17 cellular contexts compared by ENCODE assay signal in the genomic region with DNA sequence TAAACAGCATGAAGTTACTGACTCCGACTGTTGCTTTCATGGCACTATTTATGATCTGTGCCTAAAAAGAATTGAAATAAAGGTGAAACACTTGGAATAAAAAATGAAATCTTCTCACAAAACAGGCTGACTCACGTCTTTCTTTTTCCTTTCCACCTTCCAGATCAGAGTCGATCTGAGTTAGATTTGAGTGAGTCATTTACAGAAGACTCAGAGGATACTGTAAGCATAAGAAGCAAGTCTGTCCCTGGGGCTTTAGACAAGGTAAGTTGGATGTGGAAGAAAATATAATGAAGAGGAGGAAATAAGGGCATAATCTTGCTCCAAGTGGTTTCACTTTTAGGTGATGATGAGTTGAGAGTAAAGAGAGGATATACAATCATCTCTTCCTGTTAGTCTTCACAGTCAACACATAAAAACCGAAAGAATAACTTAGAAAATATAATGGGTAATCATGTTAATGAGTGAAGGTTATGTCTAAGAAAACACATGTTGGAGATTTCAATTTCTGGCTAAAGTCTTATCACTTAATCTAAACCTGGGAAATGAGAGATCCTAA.
DNase-seq lines count a peak whose midpoint lies in the region; FAIRE-seq and TF ChIP-seq lines count a peak whose summit lies in the region.
"Had no signal": no experiment of that assay in that cellular context is flagged by ENCODE, and none has a peak within 500 bp of the region (broad histone marks: within the 10 kb centered on the region; RNA-seq: fewer than 3 reads in every experiment).

No MANE protein-coding gene starts in this region.

- H3K27ac ChIP-seq in adrenal gland (peak overlapping the region in 3 of 5 donors; percentile 13 to 39 (median 36)), keratinocyte (ENCODE audit: control insufficient read depth, insufficient read depth, low read length) (no peak overlapping the region), neuronal stem cell (replicated peaks; ENCODE audit: low read length) (no peak overlapping the region), ovary (no peak overlapping the region)
- H3K27ac ChIP-seq: neural progenitor cell, thyroid gland, VCaP had no signal

- TF ChIP-seq CTCF in adrenal gland (IDR thresholded peaks at IDR 0.05) (no peak), keratinocyte (optimal IDR thresholded peaks at IDR 0.05 in 1 of 3, IDR thresholded peaks at IDR 0.05 in 1 of 3, conservative IDR thresholded peaks at IDR 0.05 in 1 of 3; ENCODE audit: extremely low read depth in 1 of 3, insufficient read depth in 2 of 3, low read length in 3 of 3) (no peak), ovary (IDR thresholded peaks at IDR 0.05) (no peak)

- H3K14ac ChIP-seq in neuronal stem cell (ENCODE audit: low read length): no peak overlapping the region

- H2AFZ ChIP-seq in keratinocyte (ENCODE audit: control insufficient read depth, low read length) (peak overlapping the region; percentile 20), neuronal stem cell (ENCODE audit: low read length) (no peak overlapping the region)
- H2AFZ ChIP-seq: neural progenitor cell had no signal

- no peak overlapping the region for H3K23ac ChIP-seq in neuronal stem cell (ENCODE audit: low read depth, low read length, poor library complexity)

- H3K27me3 ChIP-seq in adrenal gland (peaks cover 6% of the 10 kb centered on the region), keratinocyte (ENCODE audit: control insufficient read depth, extremely low read depth, insufficient read depth, low read length) (no peaks in the 10 kb centered on the region), neuronal stem cell (ENCODE audit: control insufficient read depth in 3 of 3, insufficient read depth in 3 of 3, low read depth in 1 of 3, low read length in 3 of 3) (no peaks in the 10 kb centered on the region), ovary (no peaks in the 10 kb centered on the region)
- H3K27me3 ChIP-seq: MG63, neural progenitor cell, thyroid gland had no signal

- H3K79me2 ChIP-seq in keratinocyte (ENCODE audit: control insufficient read depth, insufficient read depth, low read length): no peaks in the 10 kb centered on the region

- peaks cover 0 to 12% (median 0%) of the 10 kb centered on the region in 3 donors for H3K9me3 ChIP-seq in adrenal gland (replicated peaks in 1 of 3)
- H3K9me3 ChIP-seq in keratinocyte (ENCODE audit: control insufficient read depth, low read depth, low read length): no peaks in the 10 kb centered on the region
- H3K9me3 ChIP-seq in neuronal stem cell (replicated peaks in 1 of 2; ENCODE audit: control insufficient read depth in 2 of 2, insufficient read depth in 1 of 2, low read depth in 1 of 2, low read length in 2 of 2): no peaks in the 10 kb centered on the region
- no peaks in the 10 kb centered on the region for H3K9me3 ChIP-seq in ovary
- H3K9me3 ChIP-seq: MG63, thyroid gland had no signal

- no peak overlapping the region for H3K4ac ChIP-seq in neuronal stem cell (ENCODE audit: low read length)

- no peak for TF ChIP-seq EP300 in ovary (IDR thresholded peaks at IDR 0.05)

- peak overlapping the region; percentile 20 for H3K4me2 ChIP-seq in keratinocyte (ENCODE audit: control insufficient read depth, extremely low read depth, insufficient read depth, low read depth, low read length)
- H3K4me2 ChIP-seq in neuronal stem cell (ENCODE audit: insufficient read depth, low read length, poor library complexity, severe bottlenecking): no peak overlapping the region
- H3K4me2 ChIP-seq: neural progenitor cell had no signal

- 29 to 45% (median 38%) methylated on average over 4 of the region's 4 CpGs for WGBS in adrenal gland, 4 donors
- WGBS in neuronal stem cell (ENCODE audit: extremely low coverage in 2 of 2, insufficient read length in 2 of 2, insufficient replicate concordance in 1 of 2), 2 donors: no CpG with 5 or more reads among the region's 4 CpGs
- WGBS in ovary, 3 donors: 35 to 50% (median 39%) methylated on average over 4 of the region's 4 CpGs

- H2BK12ac ChIP-seq in neuronal stem cell (ENCODE audit: low read length): no peak overlapping the region

- H2BK15ac ChIP-seq in neuronal stem cell (ENCODE audit: low read length): no peak overlapping the region

- no peak overlapping the region for H2BK5ac ChIP-seq in neuronal stem cell (ENCODE audit: low read length)

- no peak overlapping the region for H4K8ac ChIP-seq in neuronal stem cell (ENCODE audit: low read depth, low read length)

- DNase-seq in Daoy (ENCODE audit: low read depth) (peak; percentile 20), HT1080 (ENCODE audit: low read depth) (peak; percentile 72), adrenal gland (no peak), keratinocyte (ENCODE audit: low read depth, low spot score) (no peak), amygdala (lab: John Stamatoyannopoulos, UW) (no peak), neuronal stem cell (ENCODE audit: low spot score) (no peak), ovary (no peak), NCI-H2081 (lab: John Stamatoyannopoulos, UW) (no peak)
- DNase-seq: activated CD8-positive, alpha-beta memory T cell treated with anti-CD3 and anti-CD28 coated beads, Interleukin-2, amount 50 U/mL, for 48 hours; activated naive CD8-positive, alpha-beta T cell treated with anti-CD3 and anti-CD28 coated beads, Interleukin-2, amount 50 U/mL, for 24 hours; head of caudate nucleus; MG63; RPMI8226; stimulated activated CD4-positive, alpha-beta T cell treated with anti-CD3 and anti-CD28 coated beads, Interleukin-12 subunit alpha, Interleukin-12 subunit beta, amount 100 ng/mL, for 4 hours; thyroid gland had no signal

- H2BK120ac ChIP-seq in neuronal stem cell (ENCODE audit: low read depth, low read length): no peak overlapping the region

- H2AK5ac ChIP-seq in neuronal stem cell (ENCODE audit: low read depth, low read length): no peak overlapping the region

- H3K9ac ChIP-seq in keratinocyte (ENCODE audit: control insufficient read depth, extremely low read depth, insufficient read depth, low read length) (no peak overlapping the region), neuronal stem cell (ENCODE audit: low read depth, low read length, poor library complexity) (no peak overlapping the region)
- H3K9ac ChIP-seq: neural progenitor cell had no signal

- FAIRE-seq in keratinocyte (lab: Jason Lieb, UNC): peak; percentile 34

- dilution Hi-C loops in keratinocyte (cut with MboI; ENCODE audit: extremely low pct_ligation_motif_present, low sequenced_read_pairs): no loop called here

- H4K20me1 ChIP-seq in keratinocyte (ENCODE audit: control insufficient read depth, extremely low read depth, insufficient read depth, low read length): no peaks in the 10 kb centered on the region

- TF ChIP-seq POLR2A in adrenal gland (IDR thresholded peaks at IDR 0.05) (no peak), ovary (IDR thresholded peaks at IDR 0.05) (no peak)

- intact Hi-C loops in adrenal gland (cut with DNase I) (no loop called here), ovary (cut with DNase I) (no loop called here)

- H3K79me1 ChIP-seq in neuronal stem cell (ENCODE audit: low read depth, low read length): no peaks in the 10 kb centered on the region

- H4K91ac ChIP-seq in neuronal stem cell (ENCODE audit: low read depth, low read length, poor library complexity): no peak overlapping the region

- H3K18ac ChIP-seq in neuronal stem cell (ENCODE audit: low read length): no peak overlapping the region

- H3K4me3 ChIP-seq in adrenal gland (peak overlapping the region in 1 of 4 donors; percentile 7), keratinocyte (ENCODE audit: control insufficient read depth in 2 of 3, extremely low read depth in 1 of 3, insufficient read depth in 2 of 3, low read depth in 1 of 3, low read length in 3 of 3) (no peak overlapping the region), neuronal stem cell (ENCODE audit: low read length in 2 of 2) (no peak overlapping the region), ovary (no peak overlapping the region)
- H3K4me3 ChIP-seq: MG63, neural progenitor cell, thyroid gland had no signal

- H3K9me1 ChIP-seq in keratinocyte (ENCODE audit: control insufficient read depth, extremely low read depth, insufficient read depth, low read length): no peaks in the 10 kb centered on the region

- no peaks in the 10 kb centered on the region for H3K4me1 ChIP-seq in adrenal gland (replicated peaks in 1 of 2)
- H3K4me1 ChIP-seq in keratinocyte (ENCODE audit: control insufficient read depth, extremely low read depth, insufficient read depth, low read length): no peaks in the 10 kb centered on the region
- H3K4me1 ChIP-seq in neuronal stem cell (ENCODE audit: control insufficient read depth in 2 of 2, insufficient read depth in 1 of 2, low read depth in 1 of 2, low read length in 2 of 2): no peaks in the 10 kb centered on the region
- H3K4me1 ChIP-seq in ovary (ENCODE audit: insufficient read depth): no peaks in the 10 kb centered on the region
- H3K4me1 ChIP-seq: neural progenitor cell, thyroid gland had no signal

- H3K36me3 ChIP-seq in adrenal gland (replicated peaks in 1 of 2): no peaks in the 10 kb centered on the region
- no peaks in the 10 kb centered on the region for H3K36me3 ChIP-seq in keratinocyte (ENCODE audit: control insufficient read depth in 2 of 2, extremely low read depth in 1 of 2, insufficient read depth in 2 of 2, low read length in 2 of 2)
- H3K36me3 ChIP-seq in neuronal stem cell (replicated peaks in 1 of 2; ENCODE audit: control insufficient read depth in 2 of 2, insufficient read depth in 2 of 2, low read length in 2 of 2): no peaks in the 10 kb centered on the region
- no peaks in the 10 kb centered on the region for H3K36me3 ChIP-seq in ovary
- H3K36me3 ChIP-seq: MG63, neural progenitor cell, thyroid gland had no signal

Comparison
In these comparisons a context has a peak if more than half of its experiments do, and no peak if none do; other contexts are left out.
1. DNase-seq: peak in Daoy (single experiment) and HT1080 (single experiment); none in adrenal gland (0 of 7), keratinocyte (single experiment), amygdala (0 of 56), neuronal stem cell (single experiment), ovary (0 of 5) and NCI-H2081 (0 of 2).
2. H3K27ac ChIP-seq: peak in adrenal gland (3 of 5); none in keratinocyte (single experiment), neuronal stem cell (single experiment) and ovary (0 of 2).